In the genomic region with DNA sequence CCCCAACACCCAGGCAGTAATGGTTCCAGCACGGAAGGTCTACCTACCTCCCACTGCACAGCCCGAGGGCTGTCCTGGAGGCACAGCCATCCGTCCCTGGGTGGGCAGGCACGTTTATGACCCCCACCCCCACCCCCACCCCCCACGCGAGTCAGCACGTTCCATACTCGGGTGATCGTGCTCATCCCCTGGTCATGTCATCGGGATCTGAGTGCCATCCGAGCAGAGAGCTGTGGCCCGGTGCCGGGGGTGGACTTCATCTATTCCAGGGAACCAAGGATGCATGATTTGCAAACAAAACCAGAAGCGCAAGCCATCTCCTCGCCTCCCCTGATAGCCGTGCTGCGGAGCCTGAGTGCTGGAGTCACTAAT, we compare ENCODE assay signal across 14 cellular contexts. TPM values are rescaled to one million over a fixed set of nuclear protein-coding genes. Genes with fewer than 3 reads are reported as not detected.
DNase-seq lines count a peak whose midpoint lies in the region; ATAC-seq and TF ChIP-seq lines count a peak whose summit lies in the region.
"Had no signal": no experiment of that assay in that cellular context is flagged by ENCODE, and none has a peak within 500 bp of the region (broad histone marks: within the 10 kb centered on the region; RNA-seq: fewer than 3 reads in every experiment).

No MANE protein-coding gene starts in this region.

- peaks cover 33% of the 10 kb centered on the region for H3K4me1 ChIP-seq in effector memory CD4-positive, alpha-beta T cell (ENCODE audit: control insufficient read depth, insufficient read depth, low read length, poor library complexity, severe bottlenecking)

- no peak overlapping the region for H3K27ac ChIP-seq in effector memory CD4-positive, alpha-beta T cell (ENCODE audit: insufficient read depth, low read length, poor library complexity, severe bottlenecking)
- H3K27ac ChIP-seq in neural cell (ENCODE audit: low read length): no peak overlapping the region
- H3K27ac ChIP-seq: right lobe of liver, vagina had no signal

- H3K4me2 ChIP-seq in neural cell (ENCODE audit: low read length): no peak overlapping the region

- peak; percentile 22 for DNase-seq in activated T-cell treated with anti-CD3 and anti-CD28 coated beads, Interleukin-2, amount 50 U/mL, for 1 hour
- no peak for DNase-seq in activated T-cell treated with anti-CD3 and anti-CD28 coated beads, Interleukin-2, amount 50 U/mL, for 72 hours
- DNase-seq in NCI-H1092 (lab: John Stamatoyannopoulos, UW) (peak; percentile 41), NCI-H1436 treated with DMSO at 0.1 percent for 48 hours (lab: John Stamatoyannopoulos, UW) (no peak), NCI-H187 (lab: John Stamatoyannopoulos, UW) (no peak)
- no peak for DNase-seq in effector memory CD4-positive, alpha-beta T cell
- DNase-seq: effector CD8-positive, alpha-beta T cell; KG1; left cardiac atrium; right lobe of liver; stimulated activated naive B cell treated with anti-CD40 and anti-IgM and Interleukin-4, amounts not matched to agents 10 μg/mL and 1 μg/mL and 100 μg/mL, for 72 hours had no signal

- no peaks in the 10 kb centered on the region for H3K9me2 ChIP-seq in neural cell (ENCODE audit: insufficient read depth, low read length)

- H3F3A ChIP-seq in neural cell (ENCODE audit: insufficient read depth, low read length, poor library complexity, severe bottlenecking): no peaks in the 10 kb centered on the region

- TF ChIP-seq RAD21 in neural cell (conservative IDR thresholded peaks at IDR 0.05): no peak

- H4K20me1 ChIP-seq in neural cell (ENCODE audit: insufficient read depth): no peaks in the 10 kb centered on the region

- peaks cover 3% of the 10 kb centered on the region in 2 donors for H3K9me3 Mint-ChIP-seq in activated T-cell treated with anti-CD3 and anti-CD28 coated beads, Interleukin-2, amount 50 U/mL, for 72 hours

- H3K4me3 Mint-ChIP-seq in activated T-cell treated with anti-CD3 and anti-CD28 coated beads, Interleukin-2, amount 50 U/mL, for 72 hours: peak overlapping the region in 1 of 2 donors; percentile 46
- H3K4me3 Mint-ChIP-seq: stimulated activated naive B cell treated with anti-CD40 and anti-IgM and Interleukin-4, amounts not matched to agents 10 μg/mL and 1 μg/mL and 100 μg/mL, for 72 hours had no signal

- no peak for TF ChIP-seq CTCF in neural cell (IDR thresholded peaks at IDR 0.05; ENCODE audit: poor library complexity, severe bottlenecking)

- peaks cover 65% of the 10 kb centered on the region for H3K27me3 ChIP-seq in effector memory CD4-positive, alpha-beta T cell (replicated peaks; ENCODE audit: control insufficient read depth, insufficient read depth, low read length, poor library complexity, severe bottlenecking)
- H3K27me3 ChIP-seq in neural cell (ENCODE audit: insufficient read depth, low read depth, low read length): peaks cover 84% of the 10 kb centered on the region

- peaks cover 3 to 7% of the 10 kb centered on the region in 2 donors for H3K36me3 Mint-ChIP-seq in activated T-cell treated with anti-CD3 and anti-CD28 coated beads, Interleukin-2, amount 50 U/mL, for 72 hours (ENCODE audit: insufficient read depth in 2 of 2)

- no peak overlapping the region for H2AFZ ChIP-seq in neural cell (ENCODE audit: low read depth, low read length)

- H3K4me3 ChIP-seq in effector memory CD4-positive, alpha-beta T cell (ENCODE audit: insufficient read depth, low read depth, low read length, poor library complexity, severe bottlenecking): peak overlapping the region; percentile 50
- peak overlapping the region; percentile 52 for H3K4me3 ChIP-seq in neural cell (ENCODE audit: low read length)
- H3K4me3 ChIP-seq: right lobe of liver, vagina had no signal

- H3K4me1 Mint-ChIP-seq in activated T-cell treated with anti-CD3 and anti-CD28 coated beads, Interleukin-2, amount 50 U/mL, for 72 hours (ENCODE audit: low read depth): peaks cover 19% of the 10 kb centered on the region

- no peak overlapping the region for H3K9ac ChIP-seq in neural cell (ENCODE audit: low read length)

- H3K27me3 Mint-ChIP-seq in activated T-cell treated with anti-CD3 and anti-CD28 coated beads, Interleukin-2, amount 50 U/mL, for 72 hours (ENCODE audit: low read depth): peaks cover 93% of the 10 kb centered on the region

- ATAC-seq in activated T-cell treated with anti-CD3 and anti-CD28 coated beads, Interleukin-2, amount 50 U/mL, for 72 hours (replicated peaks in 1 of 2): no peak
- no peak for ATAC-seq in HG03439 (IDR thresholded peaks at IDR 0.05; ENCODE audit: unreplicated experiment)
- ATAC-seq: stimulated activated naive B cell treated with anti-CD40 and anti-IgM and Interleukin-4, amounts not matched to agents 10 μg/mL and 1 μg/mL and 100 μg/mL, for 72 hours had no signal

- no peak overlapping the region for H3K27ac Mint-ChIP-seq in activated T-cell treated with anti-CD3 and anti-CD28 coated beads, Interleukin-2, amount 50 U/mL, for 72 hours
- H3K27ac Mint-ChIP-seq: stimulated activated naive B cell treated with anti-CD40 and anti-IgM and Interleukin-4, amounts not matched to agents 10 μg/mL and 1 μg/mL and 100 μg/mL, for 72 hours had no signal

- TF ChIP-seq EP300 in neural cell (conservative IDR thresholded peaks at IDR 0.05; ENCODE audit: poor library complexity, severe bottlenecking): no peak

- H3K36me3 ChIP-seq in effector memory CD4-positive, alpha-beta T cell (ENCODE audit: control insufficient read depth, insufficient read depth, low read length): no peaks in the 10 kb centered on the region
- H3K36me3 ChIP-seq in neural cell (ENCODE audit: insufficient read depth, low read length): no peaks in the 10 kb centered on the region
- H3K36me3 ChIP-seq: right lobe of liver, vagina had no signal

- no peaks in the 10 kb centered on the region for H3K79me2 ChIP-seq in neural cell (replicated peaks; ENCODE audit: insufficient read depth, low read length)

- no peaks in the 10 kb centered on the region for H3K9me3 ChIP-seq in effector memory CD4-positive, alpha-beta T cell (ENCODE audit: control insufficient read depth, low read length)
- H3K9me3 ChIP-seq in neural cell (ENCODE audit: low read length): no peaks in the 10 kb centered on the region
- H3K9me3 ChIP-seq: right lobe of liver, vagina had no signal

TF ChIP-seq in neural cell, 6 proteins besides CTCF, POLR2A, EP300 and RAD21:
- no peak for TF ChIP-seq POLR2AphosphoS5 (IDR thresholded peaks at IDR 0.05)
- TF ChIP-seq SMC3 (conservative IDR thresholded peaks at IDR 0.05; ENCODE audit: poor library complexity): no peak
- TF ChIP-seq, protein P1, sequence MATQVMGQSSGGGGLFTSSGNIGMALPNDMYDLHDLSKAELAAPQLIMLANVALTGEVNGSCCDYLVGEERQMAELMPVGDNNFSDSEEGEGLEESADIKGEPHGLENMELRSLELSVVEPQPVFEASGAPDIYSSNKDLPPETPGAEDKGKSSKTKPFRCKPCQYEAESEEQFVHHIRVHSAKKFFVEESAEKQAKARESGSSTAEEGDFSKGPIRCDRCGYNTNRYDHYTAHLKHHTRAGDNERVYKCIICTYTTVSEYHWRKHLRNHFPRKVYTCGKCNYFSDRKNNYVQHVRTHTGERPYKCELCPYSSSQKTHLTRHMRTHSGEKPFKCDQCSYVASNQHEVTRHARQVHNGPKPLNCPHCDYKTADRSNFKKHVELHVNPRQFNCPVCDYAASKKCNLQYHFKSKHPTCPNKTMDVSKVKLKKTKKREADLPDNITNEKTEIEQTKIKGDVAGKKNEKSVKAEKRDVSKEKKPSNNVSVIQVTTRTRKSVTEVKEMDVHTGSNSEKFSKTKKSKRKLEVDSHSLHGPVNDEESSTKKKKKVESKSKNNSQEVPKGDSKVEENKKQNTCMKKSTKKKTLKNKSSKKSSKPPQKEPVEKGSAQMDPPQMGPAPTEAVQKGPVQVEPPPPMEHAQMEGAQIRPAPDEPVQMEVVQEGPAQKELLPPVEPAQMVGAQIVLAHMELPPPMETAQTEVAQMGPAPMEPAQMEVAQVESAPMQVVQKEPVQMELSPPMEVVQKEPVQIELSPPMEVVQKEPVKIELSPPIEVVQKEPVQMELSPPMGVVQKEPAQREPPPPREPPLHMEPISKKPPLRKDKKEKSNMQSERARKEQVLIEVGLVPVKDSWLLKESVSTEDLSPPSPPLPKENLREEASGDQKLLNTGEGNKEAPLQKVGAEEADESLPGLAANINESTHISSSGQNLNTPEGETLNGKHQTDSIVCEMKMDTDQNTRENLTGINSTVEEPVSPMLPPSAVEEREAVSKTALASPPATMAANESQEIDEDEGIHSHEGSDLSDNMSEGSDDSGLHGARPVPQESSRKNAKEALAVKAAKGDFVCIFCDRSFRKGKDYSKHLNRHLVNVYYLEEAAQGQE (IDR thresholded peaks at IDR 0.05; ENCODE audit: borderline replicate concordance): no peak
- TF ChIP-seq EZH2 (IDR thresholded peaks at IDR 0.05; ENCODE audit: borderline replicate concordance, insufficient read depth, low read length, poor library complexity, severe bottlenecking): no peak
- no peak for TF ChIP-seq TAF1 (IDR thresholded peaks at IDR 0.05; ENCODE audit: low read depth)

RNA-seq across cellular contexts. Expression of a gene that starts 1.1 kb away (rescaled TPM):
- not detected for total RNA-seq in activated T-cell treated with anti-CD3 and anti-CD28 coated beads, Interleukin-2, amount 50 U/mL, for 72 hours
- polyA plus RNA-seq in neural cell: 0.19 TPM in 1 of 2 replicates, not detected in the other
- 0.24 TPM in 1 of 2 replicates, not detected in the other for polyA minus RNA-seq in neural cell
- total RNA-seq: right lobe of liver, vagina had no signal

RNA-seq across cellular contexts. Expression of a gene that starts 13.3 kb away (rescaled TPM):
- not detected for total RNA-seq in activated T-cell treated with anti-CD3 and anti-CD28 coated beads, Interleukin-2, amount 50 U/mL, for 72 hours
- polyA plus RNA-seq in neural cell: not detected in 2 replicates
- not detected in 2 replicates for polyA minus RNA-seq in neural cell
- total RNA-seq: left cardiac atrium, right lobe of liver, vagina had no signal

RNA-seq across cellular contexts. Expression of a gene that starts 28.3 kb away (rescaled TPM):
- total RNA-seq in activated T-cell treated with anti-CD3 and anti-CD28 coated beads, Interleukin-2, amount 50 U/mL, for 72 hours: not detected
- not detected in 2 replicates for polyA plus RNA-seq in neural cell
- polyA minus RNA-seq in neural cell: not detected in 2 replicates
- total RNA-seq: left cardiac atrium, right lobe of liver, vagina had no signal

RNA-seq across cellular contexts. Expression of a gene that starts 43.6 kb away (rescaled TPM):
- not detected for total RNA-seq in activated T-cell treated with anti-CD3 and anti-CD28 coated beads, Interleukin-2, amount 50 U/mL, for 72 hours
- not detected in 2 replicates for polyA plus RNA-seq in neural cell
- not detected in 2 replicates for polyA minus RNA-seq in neural cell
- total RNA-seq: left cardiac atrium, right lobe of liver, vagina had no signal

RNA-seq across cellular contexts. Expression of a gene that starts 52.5 kb away (rescaled TPM):
- not detected for total RNA-seq in activated T-cell treated with anti-CD3 and anti-CD28 coated beads, Interleukin-2, amount 50 U/mL, for 72 hours
- polyA plus RNA-seq in neural cell: not detected in 2 replicates
- polyA minus RNA-seq in neural cell: not detected in 2 replicates
- total RNA-seq: left cardiac atrium, right lobe of liver, vagina had no signal

Comparison
In these comparisons a context has a peak if more than half of its experiments do, and no peak if none do; other contexts are left out.
1. DNase-seq: peak in activated T-cell treated with anti-CD3 and anti-CD28 coated beads, Interleukin-2, amount 50 U/mL, for 1 hour (single experiment) and NCI-H1092 (single experiment); none in activated T-cell treated with anti-CD3 and anti-CD28 coated beads, Interleukin-2, amount 50 U/mL, for 72 hours (0 of 2), effector memory CD4-positive, alpha-beta T cell (0 of 3), NCI-H1436 treated with DMSO at 0.1 percent for 48 hours (single experiment) and NCI-H187 (0 of 2).